Comparison of ENCODE assay signal across 18 cellular contexts in genomic region chr6:158461954-158462353, GRCh38.
DNase-seq lines count a peak whose midpoint lies in the region; ATAC-seq and TF ChIP-seq lines count a peak whose summit lies in the region.
"Had no signal": no experiment of that assay in that cellular context is flagged by ENCODE, and none has a peak within 500 bp of the region (broad histone marks: within the 10 kb centered on the region; RNA-seq: fewer than 3 reads in every experiment).

No MANE protein-coding gene starts in this region.

- CTCF ChIA-PET in IMR-90 (lab: Yijun Ruan, JAX) = interaction anchor here (0.5 kb wide), 1 partner anchor 11 kb away, joined by 4 read pairs; no protein-coding TSS in a partner anchor

- H3K18ac ChIP-seq in IMR-90 (ENCODE audit: low read depth, low read length) = no peak overlapping the region

- TF ChIP-seq CTCF in IMR-90 (conservative IDR thresholded peaks at IDR 0.05; ENCODE audit: low read depth, low read length) (no peak), fibroblast of pulmonary artery (IDR thresholded peaks at IDR 0.05; ENCODE audit: low read length, missing control alignments) (no peak), nephron (IDR thresholded peaks at IDR 0.05; ENCODE audit: unreplicated experiment in 3 of 3) (no peak), heart left ventricle (IDR thresholded peaks at IDR 0.05) (no peak), osteocyte (IDR thresholded peaks at IDR 0.05) (no peak)

- H4K8ac ChIP-seq in IMR-90 (ENCODE audit: low read depth in 2 of 2, low read length in 2 of 2) = no peak overlapping the region

- TF ChIP-seq POLR2A in IMR-90 (IDR thresholded peaks at IDR 0.05; ENCODE audit: low read depth, low read length) = no peak
- TF ChIP-seq POLR2A in heart left ventricle (IDR thresholded peaks at IDR 0.05) = no peak

- H3K9ac ChIP-seq in IMR-90 (ENCODE audit: low read depth, low read length) = no peak overlapping the region

- POLR2A ChIA-PET in IMR-90 (lab: Charles Lee; ENCODE audit: unreplicated experiment) = interaction anchor here (0.7 kb wide), 1 partner anchor 58 kb away, joined by 3 read pairs; no protein-coding TSS in a partner anchor

- in situ Hi-C loops in IMR-90 (cut with MboI; ENCODE audit: low sequenced_read_pairs) = no loop called here

- intact Hi-C loops in IMR-90 (cut with micrococcal nuclease) = loop anchor here (2.0 kb wide), 1 partner anchor 15 kb away; no protein-coding TSS in a partner anchor
- intact Hi-C loops in activated T-helper 1 cell treated with anti-CD3 and anti-CD28 coated beads, Interleukin-12 subunit alpha, Interleukin-12 subunit beta, Interleukin-2, Interleukin-4 antibody, amounts not matched to agents 30 ng/mL and 10 ng/mL and 1 ng/mL, durations not matched to agents 14 hours and 24 hours and 36 hours (cut with micrococcal nuclease) = no loop called here
- intact Hi-C loops in heart left ventricle (cut with DNase I) = no loop called here

- H3K23ac ChIP-seq in IMR-90 (ENCODE audit: low read depth, low read length) = no peak overlapping the region

- H4K91ac ChIP-seq in IMR-90 (ENCODE audit: insufficient read depth, low read depth, low read length) = no peak overlapping the region

- H3K4me1 ChIP-seq in IMR-90 (ENCODE audit: control insufficient read depth, insufficient read depth, low read length) (peaks cover 11% of the 10 kb centered on the region), heart left ventricle (peaks cover 0 to 5% (median 0%) of the 10 kb centered on the region in 12 donors)

- dilution Hi-C loops in IMR-90 (cut with HindIII; ENCODE audit: low sequenced_read_pairs, unreplicated experiment) = no loop called here

- H3K4ac ChIP-seq in IMR-90 (ENCODE audit: low read depth, low read length) = no peak overlapping the region

- H3K4me3 Mint-ChIP-seq in activated T-helper 1 cell treated with anti-CD3 and anti-CD28 coated beads, Interleukin-12 subunit alpha, Interleukin-12 subunit beta, Interleukin-2, Interleukin-4 antibody, amounts not matched to agents 30 ng/mL and 10 ng/mL and 1 ng/mL, durations not matched to agents 14 hours and 24 hours and 36 hours = no peak overlapping the region
- H3K4me3 Mint-ChIP-seq in nephron = no peak overlapping the region
- H3K4me3 Mint-ChIP-seq in osteocyte (ENCODE audit: unreplicated experiment) = no peak overlapping the region
- H3K4me3 Mint-ChIP-seq: CD14-positive monocyte; CD8-positive, alpha-beta T cell; GM23338; H9 had no signal

- H2BK5ac ChIP-seq in IMR-90 (ENCODE audit: low read depth, low read length, poor library complexity, severe bottlenecking) = no peak overlapping the region

- no peak overlapping the region for H4K5ac ChIP-seq in IMR-90 (ENCODE audit: low read depth, low read length)

- H2BK20ac ChIP-seq in IMR-90 (ENCODE audit: low read depth, low read length) = no peak overlapping the region

- peak overlapping the region; percentile 9 for H3K27ac Mint-ChIP-seq in activated T-helper 1 cell treated with anti-CD3 and anti-CD28 coated beads, Interleukin-12 subunit alpha, Interleukin-12 subunit beta, Interleukin-2, Interleukin-4 antibody, amounts not matched to agents 30 ng/mL and 10 ng/mL and 1 ng/mL, durations not matched to agents 14 hours and 24 hours and 36 hours
- H3K27ac Mint-ChIP-seq in nephron (peak overlapping the region; percentile 80 to 98 (median 94)), osteocyte (ENCODE audit: unreplicated experiment) (no peak overlapping the region)
- H3K27ac Mint-ChIP-seq: CD14-positive monocyte; CD8-positive, alpha-beta T cell; GM23338; H9 had no signal

- no peak overlapping the region for H2AFZ ChIP-seq in IMR-90 (replicated peaks; ENCODE audit: low read length, poor library complexity)
- H2AFZ ChIP-seq: GM23338 had no signal

- no peaks in the 10 kb centered on the region for H3K9me3 ChIP-seq in IMR-90 (ENCODE audit: control insufficient read depth, insufficient read depth, low read length)
- peaks cover 0 to 9% (median 0%) of the 10 kb centered on the region in 12 donors for H3K9me3 ChIP-seq in heart left ventricle

- ATAC-seq in IMR-90 (ENCODE audit: low read depth) (peak; percentile 67), HG03439 (IDR thresholded peaks at IDR 0.05; ENCODE audit: unreplicated experiment) (no peak), heart left ventricle (no peak)
- ATAC-seq: CD8-positive, alpha-beta T cell; GM23338 had no signal

- H3K36me3 ChIP-seq in IMR-90 (ENCODE audit: control insufficient read depth, insufficient read depth, low read length) = peaks cover 8% of the 10 kb centered on the region
- peaks cover 0 to 61% (median 33%) of the 10 kb centered on the region in 9 donors for H3K36me3 ChIP-seq in heart left ventricle

- no peak overlapping the region for H3K4me3 ChIP-seq in IMR-90 (ENCODE audit: insufficient read depth, low read depth, low read length)
- H3K4me3 ChIP-seq in fibroblast of pulmonary artery (replicated peaks; ENCODE audit: low read depth, low read length) = no peak overlapping the region
- no peak overlapping the region for H3K4me3 ChIP-seq in heart left ventricle
- H3K4me3 ChIP-seq: GM23338 had no signal

- H3K56ac ChIP-seq in IMR-90 (ENCODE audit: extremely low read depth, insufficient read depth, low read length) = no peak overlapping the region

- peaks cover 15% of the 10 kb centered on the region for H3K36me3 Mint-ChIP-seq in activated T-helper 1 cell treated with anti-CD3 and anti-CD28 coated beads, Interleukin-12 subunit alpha, Interleukin-12 subunit beta, Interleukin-2, Interleukin-4 antibody, amounts not matched to agents 30 ng/mL and 10 ng/mL and 1 ng/mL, durations not matched to agents 14 hours and 24 hours and 36 hours (ENCODE audit: low read depth)
- H3K36me3 Mint-ChIP-seq in nephron (ENCODE audit: low read depth) = peaks cover 82% of the 10 kb centered on the region
- peaks cover 55% of the 10 kb centered on the region for H3K36me3 Mint-ChIP-seq in osteocyte (ENCODE audit: unreplicated experiment)

- peaks cover 4% of the 10 kb centered on the region for H3K4me1 Mint-ChIP-seq in activated T-helper 1 cell treated with anti-CD3 and anti-CD28 coated beads, Interleukin-12 subunit alpha, Interleukin-12 subunit beta, Interleukin-2, Interleukin-4 antibody, amounts not matched to agents 30 ng/mL and 10 ng/mL and 1 ng/mL, durations not matched to agents 14 hours and 24 hours and 36 hours (ENCODE audit: low read depth)
- H3K4me1 Mint-ChIP-seq in nephron (peaks cover 31% of the 10 kb centered on the region), osteocyte (ENCODE audit: unreplicated experiment) (peaks cover 17% of the 10 kb centered on the region)
- H3K4me1 Mint-ChIP-seq: CD14-positive monocyte had no signal

- H3K27me3 Mint-ChIP-seq in activated T-helper 1 cell treated with anti-CD3 and anti-CD28 coated beads, Interleukin-12 subunit alpha, Interleukin-12 subunit beta, Interleukin-2, Interleukin-4 antibody, amounts not matched to agents 30 ng/mL and 10 ng/mL and 1 ng/mL, durations not matched to agents 14 hours and 24 hours and 36 hours (ENCODE audit: insufficient read depth) = no peaks in the 10 kb centered on the region
- H3K27me3 Mint-ChIP-seq in nephron (ENCODE audit: low read depth) = no peaks in the 10 kb centered on the region
- H3K27me3 Mint-ChIP-seq in osteocyte (ENCODE audit: unreplicated experiment) = no peaks in the 10 kb centered on the region

- H2AK9ac ChIP-seq in IMR-90 (replicated peaks; ENCODE audit: low read depth, low read length, poor library complexity) = no peak overlapping the region

- no peaks in the 10 kb centered on the region for H3K9me3 Mint-ChIP-seq in activated T-helper 1 cell treated with anti-CD3 and anti-CD28 coated beads, Interleukin-12 subunit alpha, Interleukin-12 subunit beta, Interleukin-2, Interleukin-4 antibody, amounts not matched to agents 30 ng/mL and 10 ng/mL and 1 ng/mL, durations not matched to agents 14 hours and 24 hours and 36 hours
- H3K9me3 Mint-ChIP-seq in nephron = peaks cover 6% of the 10 kb centered on the region
- peaks cover 8% of the 10 kb centered on the region for H3K9me3 Mint-ChIP-seq in osteocyte (ENCODE audit: unreplicated experiment)
- H3K9me3 Mint-ChIP-seq: CD8-positive, alpha-beta T cell had no signal

- no peaks in the 10 kb centered on the region for H4K20me1 ChIP-seq in IMR-90 (ENCODE audit: insufficient read depth, low read length)

- H3K14ac ChIP-seq in IMR-90 (replicated peaks; ENCODE audit: low read depth, low read length) = no peak overlapping the region

- WGBS in IMR-90 (ENCODE audit: extremely low coverage in 2 of 2, insufficient read length in 1 of 2), 2 experiments = no CpG with 5 or more reads among the region's 2 CpGs
- 82 to 89% (median 89%) methylated on average over 2 of the region's 2 CpGs for WGBS in heart left ventricle, 4 donors

- H2BK15ac ChIP-seq in IMR-90 (ENCODE audit: low read depth, low read length) = no peak overlapping the region

- no peak overlapping the region for H3K4me2 ChIP-seq in IMR-90 (ENCODE audit: low read depth, low read length)
- H3K4me2 ChIP-seq: GM23338 had no signal

- H2BK120ac ChIP-seq in IMR-90 (ENCODE audit: low read depth, low read length) = no peak overlapping the region

- no peak for TF ChIP-seq RAD21 in IMR-90 (IDR thresholded peaks at IDR 0.05; ENCODE audit: low read length)

- DNase-seq in IMR-90 = peak; percentile 63
- DNase-seq in activated T-helper 1 cell treated with anti-CD3 and anti-CD28 coated beads, Interleukin-12 subunit alpha, Interleukin-12 subunit beta, Interleukin-2, Interleukin-4 antibody, amounts not matched to agents 30 ng/mL and 10 ng/mL and 1 ng/mL, durations not matched to agents 14 hours and 24 hours and 36 hours (ENCODE audit: low spot score) = no peak
- DNase-seq in fibroblast of pulmonary artery (ENCODE audit: low read depth) = peak; percentile 76
- no peak for DNase-seq in heart left ventricle
- DNase-seq in foreskin melanocyte = no peak
- DNase-seq in osteocyte (ENCODE audit: extremely low spot score, unreplicated experiment) = no peak
- DNase-seq: CD8-positive, alpha-beta T cell; COR-L47; DMS153; DMS79 treated with DMSO at 0.1 percent for 48 hours; EL; GDM1; H9 had no signal

- BruUV-seq in IMR-90 (replicated peaks; lab: Mats Ljungman, UMichigan) = no TSS peak

- no peak overlapping the region for H2AK5ac ChIP-seq in IMR-90 (ENCODE audit: low read depth, low read length)

- H3K27ac ChIP-seq in IMR-90 (ENCODE audit: insufficient read depth, low read length) (no peak overlapping the region), heart left ventricle (no peak overlapping the region)
- H3K27ac ChIP-seq: 22Rv1 had no signal

- H3K79me1 ChIP-seq in IMR-90 (ENCODE audit: low read depth in 1 of 2, low read length in 2 of 2) = no peaks in the 10 kb centered on the region; a peak in 1 of 4 replicates

- H3K9me1 ChIP-seq in IMR-90 (ENCODE audit: insufficient read depth, low read length) = peaks cover 3% of the 10 kb centered on the region

- H3K27me3 ChIP-seq in IMR-90 (ENCODE audit: control insufficient read depth, insufficient read depth, low read length) (no peaks in the 10 kb centered on the region), heart left ventricle (no peaks in the 10 kb centered on the region)

TF ChIP-seq in IMR-90, 13 proteins besides CTCF, POLR2A, EP300 and RAD21 (continues in another document):
- TF ChIP-seq MAFK (IDR thresholded peaks at IDR 0.05; ENCODE audit: low read depth, low read length) (no peak), RFX5 (IDR thresholded peaks at IDR 0.05; ENCODE audit: low read depth, low read length) (no peak), NFE2L2 (IDR thresholded peaks at IDR 0.05; ENCODE audit: low read depth, low read length) (no peak)

Comparison
In these comparisons a context has a peak if more than half of its experiments do, and no peak if none do; other contexts are left out.
1. DNase-seq: peak in IMR-90 (single experiment) and fibroblast of pulmonary artery (single experiment); none in activated T-helper 1 cell treated with anti-CD3 and anti-CD28 coated beads, Interleukin-12 subunit alpha, Interleukin-12 subunit beta, Interleukin-2, Interleukin-4 antibody, amounts not matched to agents 30 ng/mL and 10 ng/mL and 1 ng/mL, durations not matched to agents 14 hours and 24 hours and 36 hours (single experiment), heart left ventricle (0 of 5), foreskin melanocyte (single experiment) and osteocyte (single experiment).